In genomic region chr6:35056952-35057351, GRCh38 we compare ENCODE assay signal across 16 cellular contexts.
"Had no signal": no experiment of that assay in that cellular context is flagged by ENCODE, and none has a peak within 500 bp of the region (broad histone marks: within the 10 kb centered on the region; RNA-seq: fewer than 3 reads in every experiment).

No MANE protein-coding gene starts in this region.

- H3K4me3 ChIP-seq: adrenal gland, coronary artery, ovary had no signal

- H3K36me3 ChIP-seq: ovary had no signal

- ATAC-seq: left colon; stimulated activated effector memory CD8-positive, alpha-beta T cell treated with anti-CD3 and anti-CD28 coated beads, Interleukin-12 subunit alpha, Interleukin-12 subunit beta, amount 100 ng/mL, for 72 hours had no signal

- H3K27me3 ChIP-seq: adrenal gland, ovary had no signal

- DNase-seq: activated B cell treated with CpG ODN at 0.5 μM for 24 hours; activated CD4-positive, alpha-beta T cell treated with anti-CD3 and anti-CD28 coated beads, Interleukin-2, amount 50 U/mL, for 1 hour; activated naive CD4-positive, alpha-beta T cell treated with anti-CD3 and anti-CD28 coated beads, Interleukin-2, amount 50 U/mL, for 16 hours; activated T-cell treated with anti-CD3 and anti-CD28 coated beads for 4 hours; adrenal gland; central memory CD4-positive, alpha-beta T cell; effector memory CD4-positive, alpha-beta T cell; immature natural killer cell; left colon; ovary; retina; small intestine; substantia nigra had no signal

- H3K27ac ChIP-seq: coronary artery, epithelial cell of prostate, ovary had no signal

- H3K9me3 ChIP-seq: adrenal gland, ovary had no signal
